Comparison of ENCODE assay signal across 30 cellular contexts in genomic region chr11:26936109-26936508, GRCh38. TPM values are rescaled to one million over a fixed set of nuclear protein-coding genes. Genes with fewer than 3 reads are reported as not detected.
"Had no signal": no experiment of that assay in that cellular context is flagged by ENCODE, and none has a peak within 500 bp of the region (broad histone marks: within the 10 kb centered on the region; RNA-seq: fewer than 3 reads in every experiment).

No MANE protein-coding gene starts in this region.

- H3K36me3 Mint-ChIP-seq: activated naive CD8-positive, alpha-beta T cell; naive B cell; stimulated activated memory B cell treated with anti-CD40 and anti-IgM and Interleukin-4, amounts not matched to agents 10 μg/mL and 1 μg/mL and 100 μg/mL, for 72 hours had no signal

- H3K4me3 ChIP-seq: body of pancreas, gastrocnemius medialis, left ventricle myocardium inferior, lung, pancreas, prostate gland, smooth muscle cell, stomach, thyroid gland, upper lobe of left lung, vagina had no signal

- ATAC-seq: activated CD4-positive, alpha-beta T cell treated with anti-CD3 and anti-CD28 coated beads for 36 hours; activated T-cell treated with anti-CD3 and anti-CD28 coated beads, Interleukin-2, amount 50 U/mL, for 72 hours; body of pancreas; gastrocnemius medialis; pancreas; stimulated activated memory B cell treated with anti-CD40 and anti-IgM and Interleukin-4, amounts not matched to agents 10 μg/mL and 1 μg/mL and 100 μg/mL, for 72 hours had no signal

- DNase-seq: activated B cell treated with CpG ODN at 0.5 μM for 24 hours; activated CD4-positive, alpha-beta T cell treated with anti-CD3 and anti-CD28 coated beads for 36 hours; activated naive CD4-positive, alpha-beta T cell; activated T-cell treated with anti-CD3 and anti-CD28 coated beads for 4 hours; activated T-cell treated with anti-CD3 and anti-CD28 coated beads, Interleukin-2, amount 50 U/mL, for 72 hours; aorta; body of pancreas; dermis blood vessel endothelial cell; effector memory CD4-positive, alpha-beta T cell; erythroblast; gastrocnemius medialis; glutamatergic neuron; islet precursor cell; left ventricle myocardium inferior; naive B cell; nephron progenitor cell; nucleus accumbens; pancreas; stimulated activated CD4-positive, alpha-beta T cell treated with anti-CD3 and anti-CD28 coated beads, Interleukin-1b, Interleukin-23, amount 100 ng/mL, for 48 hours; stimulated activated CD4-positive, alpha-beta T cell treated with anti-CD3 and anti-CD28 coated beads, Interleukin-4, amount 100 ng/mL, for 4 hours; stimulated activated CD8-positive, alpha-beta memory T cell treated with anti-CD3 and anti-CD28 coated beads, Interleukin-4, amount 100 ng/mL, for 48 hours; stomach; thyroid gland; upper lobe of left lung had no signal

- H3K27ac ChIP-seq: body of pancreas, gastrocnemius medialis, left ventricle myocardium inferior, pancreas, prostate gland, stomach, thyroid gland, upper lobe of left lung, vagina had no signal

- H3K27me3 Mint-ChIP-seq: activated B cell treated with CpG ODN at 0.5 μM for 24 hours; activated CD4-positive, alpha-beta T cell treated with anti-CD3 and anti-CD28 coated beads for 36 hours; activated naive CD8-positive, alpha-beta T cell; naive B cell; stimulated activated memory B cell treated with anti-CD40 and anti-IgM and Interleukin-4, amounts not matched to agents 10 μg/mL and 1 μg/mL and 100 μg/mL, for 72 hours had no signal

- H3K4me1 ChIP-seq: body of pancreas, gastrocnemius medialis, left ventricle myocardium inferior, pancreas, prostate gland, stomach, thyroid gland, upper lobe of left lung, vagina had no signal

- H3K27me3 ChIP-seq: body of pancreas, gastrocnemius medialis, pancreas, stomach, thyroid gland, upper lobe of left lung, vagina had no signal

- H3K36me3 ChIP-seq: gastrocnemius medialis, left ventricle myocardium inferior, pancreas, prostate gland, stomach, thyroid gland, upper lobe of left lung, vagina had no signal

- H3K27ac Mint-ChIP-seq: activated B cell treated with CpG ODN at 0.5 μM for 24 hours; activated CD4-positive, alpha-beta T cell treated with anti-CD3 and anti-CD28 coated beads for 36 hours; activated naive CD8-positive, alpha-beta T cell; activated T-cell treated with anti-CD3 and anti-CD28 coated beads, Interleukin-2, amount 50 U/mL, for 72 hours; naive B cell; nephron progenitor cell; stimulated activated memory B cell treated with anti-CD40 and anti-IgM and Interleukin-4, amounts not matched to agents 10 μg/mL and 1 μg/mL and 100 μg/mL, for 72 hours had no signal

- H3K9me3 ChIP-seq: body of pancreas, gastrocnemius medialis, pancreas, prostate gland, stomach, thyroid gland, upper lobe of left lung, vagina had no signal

- H3K4me2 ChIP-seq: smooth muscle cell had no signal

- H3K4me3 Mint-ChIP-seq: activated B cell treated with CpG ODN at 0.5 μM for 24 hours; activated CD4-positive, alpha-beta T cell treated with anti-CD3 and anti-CD28 coated beads for 36 hours; activated naive CD8-positive, alpha-beta T cell; activated T-cell treated with anti-CD3 and anti-CD28 coated beads, Interleukin-2, amount 50 U/mL, for 72 hours; naive B cell; nephron progenitor cell; stimulated activated memory B cell treated with anti-CD40 and anti-IgM and Interleukin-4, amounts not matched to agents 10 μg/mL and 1 μg/mL and 100 μg/mL, for 72 hours had no signal

- H3K4me1 Mint-ChIP-seq: activated B cell treated with CpG ODN at 0.5 μM for 24 hours; activated CD4-positive, alpha-beta T cell treated with anti-CD3 and anti-CD28 coated beads for 36 hours; naive B cell; nephron progenitor cell; stimulated activated memory B cell treated with anti-CD40 and anti-IgM and Interleukin-4, amounts not matched to agents 10 μg/mL and 1 μg/mL and 100 μg/mL, for 72 hours had no signal

- H3K9me3 Mint-ChIP-seq: nephron progenitor cell had no signal

RNA-seq across cellular contexts. Expression of gene FIBIN, which starts 57.8 kb away (rescaled TPM):
- total RNA-seq: activated B cell treated with CpG ODN at 0.5 μM for 24 hours; activated CD4-positive, alpha-beta T cell treated with anti-CD3 and anti-CD28 coated beads for 36 hours; activated T-cell treated with anti-CD3 and anti-CD28 coated beads, Interleukin-2, amount 50 U/mL, for 72 hours had no signal
